Comparison of ENCODE assay signal across 1 cellular context in genomic region chr9:134891713-134892112, GRCh38.
TF ChIP-seq lines count a peak whose summit lies in the region.

No MANE protein-coding gene starts in this region.

TF ChIP-seq in H1, 55 proteins besides CTCF, POLR2A, EP300 and RAD21:
- TF ChIP-seq SP1 (IDR thresholded peaks at IDR 0.05; ENCODE audit: low read depth, low read length) (no peak), SRF (IDR thresholded peaks at IDR 0.05; ENCODE audit: low read depth, low read length) (no peak), BACH1 (IDR thresholded peaks at IDR 0.05; ENCODE audit: low read length) (no peak), RBBP5 (IDR thresholded peaks at IDR 0.05; ENCODE audit: borderline replicate concordance, low read depth, low read length) (no peak), SUZ12 (IDR thresholded peaks at IDR 0.05; ENCODE audit: low read length) (no peak), RFX5 (IDR thresholded peaks at IDR 0.05; ENCODE audit: borderline replicate concordance, low read depth, low read length) (no peak), PHF8 (conservative IDR thresholded peaks at IDR 0.05; ENCODE audit: low read depth, low read length) (no peak), CBX5 (IDR thresholded peaks at IDR 0.05; ENCODE audit: low read depth, low read length) (no peak), HDAC6 (IDR thresholded peaks at IDR 0.05; ENCODE audit: low read depth, low read length) (no peak), JUND (IDR thresholded peaks at IDR 0.05; ENCODE audit: low read length) (no peak), TBP (IDR thresholded peaks at IDR 0.05; ENCODE audit: low read depth, low read length) (no peak), ZNF274 (IDR thresholded peaks at IDR 0.05; ENCODE audit: borderline replicate concordance, extremely low read depth, low read length) (no peak), USF2 (IDR thresholded peaks at IDR 0.05; ENCODE audit: low read length) (no peak), MAX (IDR thresholded peaks at IDR 0.05) (no peak)
